Comparison of ENCODE assay signal across 29 cellular contexts in genomic region chr7:102326156-102326914, GRCh38. TPM values are rescaled to one million over a fixed set of nuclear protein-coding genes. Genes with fewer than 3 reads are reported as not detected.
"Had no signal": no experiment of that assay in that cellular context is flagged by ENCODE, and none has a peak within 500 bp of the region (broad histone marks: within the 10 kb centered on the region; RNA-seq: fewer than 3 reads in every experiment).

No MANE protein-coding gene starts in this region.

- H3K27ac Mint-ChIP-seq: activated CD4-positive, alpha-beta memory T cell treated with anti-CD3 and anti-CD28 coated beads, Interleukin-2, amount 10 ng/mL, durations not matched to agents 7 days and 5 days; activated CD4-positive, alpha-beta T cell treated with anti-CD3 and anti-CD28 coated beads for 36 hours; activated CD8-positive, alpha-beta memory T cell treated with anti-CD3 and anti-CD28 coated beads, Interleukin-2, amount 10 ng/mL, durations not matched to agents 7 days and 5 days; activated naive CD8-positive, alpha-beta T cell treated with anti-CD3 and anti-CD28 coated beads, Interleukin-2, amount 10 ng/mL, durations not matched to agents 7 days and 5 days; endodermal cell; naive thymus-derived CD8-positive, alpha-beta T cell; stimulated activated effector memory CD8-positive, alpha-beta T cell treated with anti-CD3 and anti-CD28 coated beads, Interleukin-12 subunit alpha, Interleukin-12 subunit beta, amount 100 ng/mL, for 72 hours; WTC11 had no signal

- H3K9me3 ChIP-seq: body of pancreas, lower lobe of right lung, right lobe of liver, stomach, upper lobe of left lung had no signal

- H2AFZ ChIP-seq: parathyroid adenoma had no signal

- H3K27ac ChIP-seq: body of pancreas, epithelial cell of prostate, lower lobe of right lung, parathyroid adenoma, right lobe of liver, stomach, upper lobe of left lung had no signal

- H3K36me3 ChIP-seq: lower lobe of right lung, right lobe of liver, stomach, upper lobe of left lung had no signal

- H3K4me3 ChIP-seq: body of pancreas, lower lobe of right lung, right lobe of liver, stomach, upper lobe of left lung had no signal

- H3K4me1 ChIP-seq: body of pancreas, lower lobe of right lung, parathyroid adenoma, right lobe of liver, stomach had no signal

- H3K79me2 ChIP-seq: parathyroid adenoma had no signal

- H3K4me1 Mint-ChIP-seq: activated CD4-positive, alpha-beta T cell treated with anti-CD3 and anti-CD28 coated beads for 36 hours; endodermal cell had no signal

- ATAC-seq: activated CD4-positive, alpha-beta T cell treated with anti-CD3 and anti-CD28 coated beads for 36 hours; activated CD8-positive, alpha-beta memory T cell treated with anti-CD3 and anti-CD28 coated beads, Interleukin-2, amount 10 ng/mL, durations not matched to agents 7 days and 5 days; body of pancreas; left colon; lower lobe of right lung; naive thymus-derived CD8-positive, alpha-beta T cell; right lobe of liver; stimulated activated effector memory CD8-positive, alpha-beta T cell treated with anti-CD3 and anti-CD28 coated beads, Interleukin-12 subunit alpha, Interleukin-12 subunit beta, amount 100 ng/mL, for 72 hours; WTC11 had no signal

- H3K9me3 Mint-ChIP-seq: activated CD4-positive, alpha-beta memory T cell treated with anti-CD3 and anti-CD28 coated beads, Interleukin-2, amount 10 ng/mL, durations not matched to agents 7 days and 5 days; activated naive CD8-positive, alpha-beta T cell treated with anti-CD3 and anti-CD28 coated beads, Interleukin-2, amount 10 ng/mL, durations not matched to agents 7 days and 5 days; endodermal cell; naive thymus-derived CD8-positive, alpha-beta T cell; stimulated activated effector memory CD8-positive, alpha-beta T cell treated with anti-CD3 and anti-CD28 coated beads, Interleukin-12 subunit alpha, Interleukin-12 subunit beta, amount 100 ng/mL, for 72 hours; WTC11 had no signal

- H3K4me3 Mint-ChIP-seq: activated CD4-positive, alpha-beta memory T cell treated with anti-CD3 and anti-CD28 coated beads, Interleukin-2, amount 10 ng/mL, durations not matched to agents 7 days and 5 days; activated CD4-positive, alpha-beta T cell treated with anti-CD3 and anti-CD28 coated beads for 36 hours; activated CD8-positive, alpha-beta memory T cell treated with anti-CD3 and anti-CD28 coated beads, Interleukin-2, amount 10 ng/mL, durations not matched to agents 7 days and 5 days; activated naive CD8-positive, alpha-beta T cell treated with anti-CD3 and anti-CD28 coated beads, Interleukin-2, amount 10 ng/mL, durations not matched to agents 7 days and 5 days; endodermal cell; naive thymus-derived CD8-positive, alpha-beta T cell; stimulated activated effector memory CD8-positive, alpha-beta T cell treated with anti-CD3 and anti-CD28 coated beads, Interleukin-12 subunit alpha, Interleukin-12 subunit beta, amount 100 ng/mL, for 72 hours; WTC11 had no signal

- H3K27me3 ChIP-seq: body of pancreas, right lobe of liver, upper lobe of left lung had no signal

- DNase-seq: activated CD4-positive, alpha-beta memory T cell treated with anti-CD3 and anti-CD28 coated beads, Interleukin-2, amount 10 ng/mL, durations not matched to agents 7 days and 5 days; activated CD4-positive, alpha-beta T cell treated with anti-CD3 and anti-CD28 coated beads for 36 hours; activated CD8-positive, alpha-beta memory T cell treated with anti-CD3 and anti-CD28 coated beads, Interleukin-2, amount 10 ng/mL, durations not matched to agents 7 days and 5 days; activated naive CD4-positive, alpha-beta T cell treated with Interleukin-2 at 50 U/mL for 16 hours; activated naive CD8-positive, alpha-beta T cell treated with anti-CD3 and anti-CD28 coated beads, Interleukin-2, amount 10 ng/mL, durations not matched to agents 7 days and 5 days; amygdala; body of pancreas; endodermal cell; foreskin fibroblast; hippocampal formation; islet precursor cell; left colon; lower lobe of right lung; naive thymus-derived CD8-positive, alpha-beta T cell; right lobe of liver; small intestine; stimulated activated CD4-positive, alpha-beta T cell treated with anti-CD3 and anti-CD28 coated beads, Interleukin-4, amount 100 ng/mL, for 1 hour; stomach; upper lobe of left lung had no signal

- H3K36me3 Mint-ChIP-seq: activated CD8-positive, alpha-beta memory T cell treated with anti-CD3 and anti-CD28 coated beads, Interleukin-2, amount 10 ng/mL, durations not matched to agents 7 days and 5 days; activated naive CD8-positive, alpha-beta T cell treated with anti-CD3 and anti-CD28 coated beads, Interleukin-2, amount 10 ng/mL, durations not matched to agents 7 days and 5 days; naive thymus-derived CD8-positive, alpha-beta T cell; stimulated activated effector memory CD8-positive, alpha-beta T cell treated with anti-CD3 and anti-CD28 coated beads, Interleukin-12 subunit alpha, Interleukin-12 subunit beta, amount 100 ng/mL, for 72 hours; WTC11 had no signal

- H3K9ac ChIP-seq: parathyroid adenoma had no signal

- FAIRE-seq: small intestine, TTC549 had no signal

RNA-seq across cellular contexts. Expression of gene SPDYE6, which starts 29.9 kb away (rescaled TPM):
- total RNA-seq: activated CD4-positive, alpha-beta T cell treated with anti-CD3 and anti-CD28 coated beads for 36 hours; activated CD8-positive, alpha-beta memory T cell treated with anti-CD3 and anti-CD28 coated beads, Interleukin-2, amount 10 ng/mL, durations not matched to agents 7 days and 5 days; activated naive CD8-positive, alpha-beta T cell treated with anti-CD3 and anti-CD28 coated beads, Interleukin-2, amount 10 ng/mL, durations not matched to agents 7 days and 5 days; body of pancreas; cardiac septum; endodermal cell; glomerular endothelial cell; left colon; lower lobe of right lung; mesenteric fat pad; naive thymus-derived CD8-positive, alpha-beta T cell; right lobe of liver; stomach; T-helper 2 cell treated with Interferon-gamma antibody and Interleukin-4, amounts not matched to agents 100 ng/mL and 5 ng/mL, for 36 hours; temporal lobe; upper lobe of left lung; WTC11 had no signal
- polyA plus RNA-seq: stomach had no signal
